Comparison of ENCODE assay signal across 1 cellular context in the genomic region with DNA sequence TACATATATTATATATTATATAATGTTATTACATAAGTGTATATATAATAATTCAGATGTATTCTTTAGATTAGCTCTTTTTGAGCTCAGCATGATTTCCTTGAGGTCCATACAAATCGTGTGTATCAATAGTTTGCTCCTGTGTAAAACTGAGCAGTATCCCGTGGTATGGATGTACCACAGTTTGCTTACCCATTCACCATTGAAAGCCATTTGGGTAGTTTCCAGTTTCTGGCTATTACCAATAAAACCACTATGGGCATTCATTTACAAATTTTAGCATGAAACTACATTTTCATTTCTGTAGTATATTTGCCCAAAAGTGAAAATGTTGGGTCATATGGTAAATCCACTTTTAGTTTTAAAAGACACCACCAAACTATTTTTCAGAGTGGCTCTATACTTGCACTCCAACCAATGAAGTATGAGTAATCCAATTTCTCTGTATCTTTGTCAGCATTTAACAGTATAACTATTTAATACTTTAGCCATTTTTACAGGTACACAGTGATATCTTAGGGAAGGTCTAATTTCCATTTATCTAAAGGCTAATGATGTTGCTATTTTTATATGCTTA.
TF ChIP-seq lines count a peak whose summit lies in the region.

No MANE protein-coding gene starts in this region.

TF ChIP-seq in GM12878, 131 proteins besides CTCF, POLR2A, EP300 and RAD21 (continued from another document):
- TF ChIP-seq, protein P1, sequence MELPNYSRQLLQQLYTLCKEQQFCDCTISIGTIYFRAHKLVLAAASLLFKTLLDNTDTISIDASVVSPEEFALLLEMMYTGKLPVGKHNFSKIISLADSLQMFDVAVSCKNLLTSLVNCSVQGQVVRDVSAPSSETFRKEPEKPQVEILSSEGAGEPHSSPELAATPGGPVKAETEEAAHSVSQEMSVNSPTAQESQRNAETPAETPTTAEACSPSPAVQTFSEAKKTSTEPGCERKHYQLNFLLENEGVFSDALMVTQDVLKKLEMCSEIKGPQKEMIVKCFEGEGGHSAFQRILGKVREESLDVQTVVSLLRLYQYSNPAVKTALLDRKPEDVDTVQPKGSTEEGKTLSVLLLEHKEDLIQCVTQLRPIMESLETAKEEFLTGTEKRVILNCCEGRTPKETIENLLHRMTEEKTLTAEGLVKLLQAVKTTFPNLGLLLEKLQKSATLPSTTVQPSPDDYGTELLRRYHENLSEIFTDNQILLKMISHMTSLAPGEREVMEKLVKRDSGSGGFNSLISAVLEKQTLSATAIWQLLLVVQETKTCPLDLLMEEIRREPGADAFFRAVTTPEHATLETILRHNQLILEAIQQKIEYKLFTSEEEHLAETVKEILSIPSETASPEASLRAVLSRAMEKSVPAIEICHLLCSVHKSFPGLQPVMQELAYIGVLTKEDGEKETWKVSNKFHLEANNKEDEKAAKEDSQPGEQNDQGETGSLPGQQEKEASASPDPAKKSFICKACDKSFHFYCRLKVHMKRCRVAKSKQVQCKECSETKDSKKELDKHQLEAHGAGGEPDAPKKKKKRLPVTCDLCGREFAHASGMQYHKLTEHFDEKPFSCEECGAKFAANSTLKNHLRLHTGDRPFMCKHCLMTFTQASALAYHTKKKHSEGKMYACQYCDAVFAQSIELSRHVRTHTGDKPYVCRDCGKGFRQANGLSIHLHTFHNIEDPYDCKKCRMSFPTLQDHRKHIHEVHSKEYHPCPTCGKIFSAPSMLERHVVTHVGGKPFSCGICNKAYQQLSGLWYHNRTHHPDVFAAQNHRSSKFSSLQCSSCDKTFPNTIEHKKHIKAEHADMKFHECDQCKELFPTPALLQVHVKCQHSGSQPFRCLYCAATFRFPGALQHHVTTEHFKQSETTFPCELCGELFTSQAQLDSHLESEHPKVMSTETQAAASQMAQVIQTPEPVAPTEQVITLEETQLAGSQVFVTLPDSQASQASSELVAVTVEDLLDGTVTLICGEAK (IDR thresholded peaks at IDR 0.05; ENCODE audit: borderline replicate concordance) = no peak
- TF ChIP-seq YY1 (IDR thresholded peaks at IDR 0.05; ENCODE audit: low read depth, low read length) (no peak), PAX5 (IDR thresholded peaks at IDR 0.05; ENCODE audit: borderline replicate concordance, low read depth, low read length) (no peak), KDM1A (IDR thresholded peaks at IDR 0.05; ENCODE audit: borderline replicate concordance) (no peak), GABPA (IDR thresholded peaks at IDR 0.05; ENCODE audit: low read depth) (no peak), LARP7 (IDR thresholded peaks at IDR 0.05) (no peak), CHD2 (IDR thresholded peaks at IDR 0.05; ENCODE audit: borderline replicate concordance, low read depth, low read length) (no peak), RELA (IDR thresholded peaks at IDR 0.05; ENCODE audit: borderline replicate concordance, partially characterized antibody) (no peak), NBN (IDR thresholded peaks at IDR 0.05) (no peak), SP1 (IDR thresholded peaks at IDR 0.05; ENCODE audit: low read depth, low read length) (no peak)
- TF ChIP-seq, protein P2, sequence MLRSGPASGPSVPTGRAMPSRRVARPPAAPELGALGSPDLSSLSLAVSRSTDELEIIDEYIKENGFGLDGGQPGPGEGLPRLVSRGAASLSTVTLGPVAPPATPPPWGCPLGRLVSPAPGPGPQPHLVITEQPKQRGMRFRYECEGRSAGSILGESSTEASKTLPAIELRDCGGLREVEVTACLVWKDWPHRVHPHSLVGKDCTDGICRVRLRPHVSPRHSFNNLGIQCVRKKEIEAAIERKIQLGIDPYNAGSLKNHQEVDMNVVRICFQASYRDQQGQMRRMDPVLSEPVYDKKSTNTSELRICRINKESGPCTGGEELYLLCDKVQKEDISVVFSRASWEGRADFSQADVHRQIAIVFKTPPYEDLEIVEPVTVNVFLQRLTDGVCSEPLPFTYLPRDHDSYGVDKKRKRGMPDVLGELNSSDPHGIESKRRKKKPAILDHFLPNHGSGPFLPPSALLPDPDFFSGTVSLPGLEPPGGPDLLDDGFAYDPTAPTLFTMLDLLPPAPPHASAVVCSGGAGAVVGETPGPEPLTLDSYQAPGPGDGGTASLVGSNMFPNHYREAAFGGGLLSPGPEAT (IDR thresholded peaks at IDR 0.05; ENCODE audit: low read depth) = peak; percentile 27; the same call in 1 of the 2 replicates
- TF ChIP-seq, protein P3, sequence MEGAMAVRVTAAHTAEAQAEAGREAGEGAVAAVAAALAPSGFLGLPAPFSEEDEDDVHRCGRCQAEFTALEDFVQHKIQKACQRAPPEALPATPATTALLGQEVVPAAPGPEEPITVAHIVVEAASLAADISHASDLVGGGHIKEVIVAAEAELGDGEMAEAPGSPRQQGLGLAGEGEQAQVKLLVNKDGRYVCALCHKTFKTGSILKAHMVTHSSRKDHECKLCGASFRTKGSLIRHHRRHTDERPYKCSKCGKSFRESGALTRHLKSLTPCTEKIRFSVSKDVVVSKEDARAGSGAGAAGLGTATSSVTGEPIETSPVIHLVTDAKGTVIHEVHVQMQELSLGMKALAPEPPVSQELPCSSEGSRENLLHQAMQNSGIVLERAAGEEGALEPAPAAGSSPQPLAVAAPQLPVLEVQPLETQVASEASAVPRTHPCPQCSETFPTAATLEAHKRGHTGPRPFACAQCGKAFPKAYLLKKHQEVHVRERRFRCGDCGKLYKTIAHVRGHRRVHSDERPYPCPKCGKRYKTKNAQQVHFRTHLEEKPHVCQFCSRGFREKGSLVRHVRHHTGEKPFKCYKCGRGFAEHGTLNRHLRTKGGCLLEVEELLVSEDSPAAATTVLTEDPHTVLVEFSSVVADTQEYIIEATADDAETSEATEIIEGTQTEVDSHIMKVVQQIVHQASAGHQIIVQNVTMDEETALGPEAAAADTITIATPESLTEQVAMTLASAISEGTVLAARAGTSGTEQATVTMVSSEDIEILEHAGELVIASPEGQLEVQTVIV (IDR thresholded peaks at IDR 0.05; ENCODE audit: borderline replicate concordance, partially characterized antibody) = no peak
- TF ChIP-seq, protein P4, sequence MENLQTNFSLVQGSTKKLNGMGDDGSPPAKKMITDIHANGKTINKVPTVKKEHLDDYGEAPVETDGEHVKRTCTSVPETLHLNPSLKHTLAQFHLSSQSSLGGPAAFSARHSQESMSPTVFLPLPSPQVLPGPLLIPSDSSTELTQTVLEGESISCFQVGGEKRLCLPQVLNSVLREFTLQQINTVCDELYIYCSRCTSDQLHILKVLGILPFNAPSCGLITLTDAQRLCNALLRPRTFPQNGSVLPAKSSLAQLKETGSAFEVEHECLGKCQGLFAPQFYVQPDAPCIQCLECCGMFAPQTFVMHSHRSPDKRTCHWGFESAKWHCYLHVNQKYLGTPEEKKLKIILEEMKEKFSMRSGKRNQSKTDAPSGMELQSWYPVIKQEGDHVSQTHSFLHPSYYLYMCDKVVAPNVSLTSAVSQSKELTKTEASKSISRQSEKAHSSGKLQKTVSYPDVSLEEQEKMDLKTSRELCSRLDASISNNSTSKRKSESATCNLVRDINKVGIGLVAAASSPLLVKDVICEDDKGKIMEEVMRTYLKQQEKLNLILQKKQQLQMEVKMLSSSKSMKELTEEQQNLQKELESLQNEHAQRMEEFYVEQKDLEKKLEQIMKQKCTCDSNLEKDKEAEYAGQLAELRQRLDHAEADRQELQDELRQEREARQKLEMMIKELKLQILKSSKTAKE (IDR thresholded peaks at IDR 0.05; ENCODE audit: low read depth, poor library complexity, severe bottlenecking) = no peak
TF ChIP-seq in GM12878: peak in this region for 2.
